ENCODE assay signal across 1 cellular context in genomic region chr14:70642313-70643235, GRCh38.
TF ChIP-seq lines count a peak whose summit lies in the region.

No MANE protein-coding gene starts in this region.

TF ChIP-seq in GM12878, 131 proteins besides CTCF, POLR2A, EP300 and RAD21 (continued from another document and continues in another):
- TF ChIP-seq PKNOX1 (IDR thresholded peaks at IDR 0.05) (no peak), FOS (IDR thresholded peaks at IDR 0.05; ENCODE audit: borderline replicate concordance, extremely low read depth, insufficient read length) (no peak), E2F4 (IDR thresholded peaks at IDR 0.05; ENCODE audit: low read depth, low read length) (no peak), HDAC6 (IDR thresholded peaks at IDR 0.05; ENCODE audit: unreplicated experiment) (no peak), PML (IDR thresholded peaks at IDR 0.05; ENCODE audit: low read length) (no peak), POU2F2 (IDR thresholded peaks at IDR 0.05; ENCODE audit: borderline replicate concordance, low read depth, low read length) (no peak), NFYA (IDR thresholded peaks at IDR 0.05; ENCODE audit: borderline replicate concordance, low read depth, low read length) (no peak), NR2C2 (IDR thresholded peaks at IDR 0.05; ENCODE audit: borderline replicate concordance, control insufficient read depth, insufficient read length, low read depth) (no peak), HCFC1 (IDR thresholded peaks at IDR 0.05; ENCODE audit: low read length) (no peak), GATAD2B (conservative IDR thresholded peaks at IDR 0.05; ENCODE audit: low read depth) (peak; percentile 57; the same call in 1 of the 2 replicates), STAT1 (conservative IDR thresholded peaks at IDR 0.05) (no peak), MEF2B (IDR thresholded peaks at IDR 0.05; ENCODE audit: partially characterized antibody, poor library complexity, severe bottlenecking) (peak; percentile 93), CHD1 (IDR thresholded peaks at IDR 0.05; ENCODE audit: low read depth, low read length) (0 out of 2 replicates have a peak, but pooled peaks have one; percentile 55), SUZ12 (IDR thresholded peaks at IDR 0.05; ENCODE audit: unreplicated experiment) (no peak), MTA3 (IDR thresholded peaks at IDR 0.05; ENCODE audit: borderline replicate concordance, low read length) (no peak), CBX3 (IDR thresholded peaks at IDR 0.05; ENCODE audit: borderline replicate concordance, low read depth) (no peak), USF1 (IDR thresholded peaks at IDR 0.05; ENCODE audit: borderline replicate concordance, extremely low read length, insufficient read depth, low read depth, low read length) (no peak), MEF2A (IDR thresholded peaks at IDR 0.05; ENCODE audit: insufficient read depth, low read depth, low read length) (no peak), CUX1 (IDR thresholded peaks at IDR 0.05; ENCODE audit: insufficient replicate concordance, low read depth, low read length) (no peak), ZNF687 (IDR thresholded peaks at IDR 0.05) (0 out of 2 replicates have a peak, but pooled peaks have one; percentile 27), RBBP5 (conservative IDR thresholded peaks at IDR 0.05) (no peak), PBX3 (IDR thresholded peaks at IDR 0.05; ENCODE audit: insufficient replicate concordance, low read depth, low read length) (no peak), JUND (IDR thresholded peaks at IDR 0.05; ENCODE audit: low read depth, low read length) (no peak), YY1 (IDR thresholded peaks at IDR 0.05; ENCODE audit: low read depth, low read length) (peak; percentile 75), USF2 (IDR thresholded peaks at IDR 0.05; ENCODE audit: borderline replicate concordance, low read depth, low read length) (no peak), YBX1 (IDR thresholded peaks at IDR 0.05) (no peak), ZSCAN29 (IDR thresholded peaks at IDR 0.05) (0 out of 2 replicates have a peak, but pooled peaks have one; percentile 53), ASH2L (IDR thresholded peaks at IDR 0.05; ENCODE audit: borderline replicate concordance, low read depth) (no peak), REST (IDR thresholded peaks at IDR 0.05; ENCODE audit: low read depth, low read length) (no peak), FOXM1 (IDR thresholded peaks at IDR 0.05; ENCODE audit: low read depth, low read length) (no peak), BRCA1 (IDR thresholded peaks at IDR 0.05; ENCODE audit: low read depth, low read length) (no peak), SRF (IDR thresholded peaks at IDR 0.05; ENCODE audit: low read depth in 2 of 2, low read length in 2 of 2) (no peak), SIN3A (IDR thresholded peaks at IDR 0.05; ENCODE audit: low read depth, low read length) (0 out of 2 replicates have a peak, but pooled peaks have one; percentile 19), CHD2 (IDR thresholded peaks at IDR 0.05; ENCODE audit: borderline replicate concordance, low read depth, low read length) (no peak), NKRF (conservative IDR thresholded peaks at IDR 0.05) (0 out of 2 replicates have a peak, but pooled peaks have one; percentile 18), TAF1 (IDR thresholded peaks at IDR 0.05; ENCODE audit: borderline replicate concordance, low read depth, low read length) (peak; percentile 42; the same call in 1 of the 2 replicates), RB1 (IDR thresholded peaks at IDR 0.05; ENCODE audit: borderline replicate concordance) (no peak), ETV6 (conservative IDR thresholded peaks at IDR 0.05 in 1 of 2, IDR thresholded peaks at IDR 0.05 in 1 of 2; ENCODE audit: borderline replicate concordance in 1 of 2, low read depth in 1 of 2) (no peak; a peak in 1 of 4 replicates), TCF12 (IDR thresholded peaks at IDR 0.05; ENCODE audit: low read depth, low read length) (peak; percentile 77; the same call in 1 of the 2 replicates), SMARCA5 (IDR thresholded peaks at IDR 0.05) (no peak), SUPT20H (IDR thresholded peaks at IDR 0.05; ENCODE audit: borderline replicate concordance, control insufficient read depth, low read depth, low read length) (no peak)
